8 cellular contexts compared by ENCODE assay signal in the genomic region with DNA sequence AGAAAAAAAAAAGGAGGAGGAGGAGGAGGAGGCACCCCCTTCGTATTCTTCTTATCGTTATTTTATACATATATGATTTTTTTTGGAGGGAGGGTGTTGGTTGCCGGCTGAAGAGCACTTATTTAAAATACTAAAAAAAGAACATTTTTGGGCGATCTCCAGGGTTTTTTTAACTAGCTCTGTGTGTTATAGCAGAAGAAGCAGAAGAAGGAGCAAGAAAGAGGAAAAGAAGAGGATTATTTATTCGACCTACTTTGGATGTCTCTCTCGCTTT. TPM values are rescaled to one million over a fixed set of nuclear protein-coding genes. Genes with fewer than 3 reads are reported as not detected.
A peak's percentile ranks its signal among the peaks of the same experiment; 100 is the strongest.
DNase-seq lines count a peak whose midpoint lies in the region; ATAC-seq and TF ChIP-seq lines count a peak whose summit lies in the region.

No MANE protein-coding gene starts in this region.

- no peak overlapping the region for H2BK5ac ChIP-seq in trophoblast cell (ENCODE audit: low read depth, low read length, poor library complexity)

- H3K9me2 ChIP-seq in PC-3 (replicated peaks; ENCODE audit: low read length): no peaks in the 10 kb centered on the region

- no peak overlapping the region for H3K18ac ChIP-seq in trophoblast cell (ENCODE audit: low read length)

- no peak overlapping the region for H4K8ac ChIP-seq in trophoblast cell (ENCODE audit: low read depth, low read length)

- H3K4me2 ChIP-seq in PC-3 (ENCODE audit: low read length): peak overlapping the region; percentile 91
- no peak overlapping the region for H3K4me2 ChIP-seq in trophoblast cell (ENCODE audit: low read length)

- H3K36me3 ChIP-seq in PC-3 (ENCODE audit: low read depth, low read length): peaks cover 10% of the 10 kb centered on the region
- no peaks in the 10 kb centered on the region for H3K36me3 ChIP-seq in esophagus squamous epithelium
- H3K36me3 ChIP-seq in trophoblast cell (ENCODE audit: control insufficient read depth in 1 of 2, insufficient read depth in 2 of 2, low read length in 2 of 2): no peaks in the 10 kb centered on the region

- peak overlapping the region; percentile 67; the same call in 1 of the 2 replicates for H2AFZ ChIP-seq in PC-3 (ENCODE audit: low read length)
- H2AFZ ChIP-seq in trophoblast cell (ENCODE audit: insufficient read depth, low read length, poor library complexity): no peak overlapping the region

- H4K12ac ChIP-seq in trophoblast cell (ENCODE audit: low read depth, low read length): no peak overlapping the region

- TF ChIP-seq POLR2A in esophagus squamous epithelium (IDR thresholded peaks at IDR 0.05): no peak

- no peak overlapping the region for H2BK12ac ChIP-seq in trophoblast cell (ENCODE audit: low read length)

- ATAC-seq in PC-3: no peak
- ATAC-seq in foreskin keratinocyte: no peak

- DNase-seq in DMS 273 (lab: John Stamatoyannopoulos, UW; ENCODE audit: unreplicated experiment): peak; percentile 44
- DNase-seq in DMS 273 treated with DMSO at 0.1 percent for 48 hours (lab: John Stamatoyannopoulos, UW): no peak
- DNase-seq in PC-3: peak; percentile 23
- no peak for DNase-seq in esophagus squamous epithelium (lab: John Stamatoyannopoulos, UW)
- DNase-seq in skeletal muscle cell (ENCODE audit: low read depth): no peak
- DNase-seq in NCI-H82 (lab: John Stamatoyannopoulos, UW): no peak
- no peak for DNase-seq in trophoblast cell
- no peak for DNase-seq in foreskin keratinocyte

- H3K4me3 ChIP-seq in PC-3 (ENCODE audit: low read length) (peak overlapping the region; percentile 86), esophagus squamous epithelium (peak overlapping the region; percentile 51 to 76 (median 57)), skeletal muscle cell (ENCODE audit: low read depth, low read length) (peak overlapping the region; percentile 71), trophoblast cell (ENCODE audit: low read depth, low read length) (no peak overlapping the region)

- CTCF ChIA-PET in PC-3 (lab: Charles Lee): interaction anchor here (0.7 to 1.9 kb wide), 5 partner anchors 24 to 719 kb away, joined by 3 to 15 read pairs (median 6); no protein-coding TSS in a partner anchor

- no peak overlapping the region for H3K14ac ChIP-seq in trophoblast cell (ENCODE audit: low read length)

- no peaks in the 10 kb centered on the region for H3F3A ChIP-seq in PC-3 (ENCODE audit: low read length, unreplicated experiment)

- BruUV-seq in PC-3 (replicated peaks; lab: Mats Ljungman, UMichigan): TSS peak; percentile 81

- H4K91ac ChIP-seq in trophoblast cell (ENCODE audit: low read depth, low read length): no peak overlapping the region

- H3K4me1 ChIP-seq in PC-3 (ENCODE audit: insufficient read depth, low read length) (peaks cover 16% of the 10 kb centered on the region), esophagus squamous epithelium (peaks cover 14 to 61% (median 18%) of the 10 kb centered on the region in 3 donors), trophoblast cell (ENCODE audit: control insufficient read depth in 1 of 2, insufficient read depth in 2 of 2, low read length in 2 of 2) (peaks cover 12 to 17% of the 10 kb centered on the region in 2 experiments), foreskin keratinocyte (no peaks in the 10 kb centered on the region)

- H3K27me3 ChIP-seq in PC-3 (ENCODE audit: low read length) (no peaks in the 10 kb centered on the region), esophagus squamous epithelium (peaks cover 8 to 98% (median 18%) of the 10 kb centered on the region in 4 donors), trophoblast cell (ENCODE audit: insufficient read depth, low read length) (peaks cover 74% of the 10 kb centered on the region), foreskin keratinocyte (peaks cover 86% of the 10 kb centered on the region)

- H3K27ac ChIP-seq in PC-3 (ENCODE audit: low read length): peak overlapping the region; percentile 70
- peak overlapping the region; percentile 66 to 91 (median 80) for H3K27ac ChIP-seq in esophagus squamous epithelium
- no peak overlapping the region for H3K27ac ChIP-seq in trophoblast cell (ENCODE audit: low read depth, low read length)
- H3K27ac ChIP-seq in foreskin keratinocyte: no peak overlapping the region

- H4K20me1 ChIP-seq in PC-3 (ENCODE audit: low read length): peaks cover 17% of the 10 kb centered on the region

- H2BK120ac ChIP-seq in trophoblast cell (ENCODE audit: insufficient read depth, low read length, poor library complexity): no peak overlapping the region

- intact Hi-C loops in PC-3 (cut with micrococcal nuclease) (loop anchor here (1.0 to 10.0 kb wide), 13 partner anchors 23 to 1031 kb away; no protein-coding TSS in a partner anchor), esophagus squamous epithelium (cut with DNase I) (loop anchor here (10.0 kb wide), 1 partner anchor 221 kb away; no protein-coding TSS in a partner anchor)

- POLR2A ChIA-PET in PC-3 (lab: Charles Lee; ENCODE audit: unreplicated experiment): interaction anchor here (0.7 to 1.0 kb wide), 2 partner anchors 206 to 895 kb away, joined by 3 to 10 read pairs; no protein-coding TSS in a partner anchor

- H3K79me2 ChIP-seq in PC-3 (ENCODE audit: low read length): peaks cover 72% of the 10 kb centered on the region
- no peaks in the 10 kb centered on the region for H3K79me2 ChIP-seq in trophoblast cell (ENCODE audit: control insufficient read depth, insufficient read depth, low read length, poor library complexity)

- H3K9ac ChIP-seq in PC-3 (ENCODE audit: low read length) (peak overlapping the region; percentile 75), trophoblast cell (ENCODE audit: low read length) (no peak overlapping the region)

- H3K23ac ChIP-seq in trophoblast cell (ENCODE audit: low read length): no peak overlapping the region

- H3K4ac ChIP-seq in trophoblast cell (ENCODE audit: low read depth, low read length): no peak overlapping the region

- no peak overlapping the region for H2AK5ac ChIP-seq in trophoblast cell (ENCODE audit: low read length)

- 1 to 3% methylated on average over 6 of the region's 6 CpGs for WGBS in esophagus squamous epithelium, 2 donors
- no CpG with 5 or more reads among the region's 6 CpGs for WGBS in trophoblast cell (ENCODE audit: extremely low coverage, insufficient coverage, insufficient read length)

- no peaks in the 10 kb centered on the region for H3K9me3 ChIP-seq in PC-3 (ENCODE audit: low read length)
- no peaks in the 10 kb centered on the region for H3K9me3 ChIP-seq in esophagus squamous epithelium
- peaks cover 8% of the 10 kb centered on the region for H3K9me3 ChIP-seq in trophoblast cell (ENCODE audit: insufficient read depth, low read depth, low read length)

- no peak for TF ChIP-seq CTCF in PC-3 (conservative IDR thresholded peaks at IDR 0.05; ENCODE audit: low read depth, low read length)
- no peak for TF ChIP-seq CTCF in esophagus squamous epithelium (IDR thresholded peaks at IDR 0.05)
- no peak for TF ChIP-seq CTCF in foreskin keratinocyte (conservative IDR thresholded peaks at IDR 0.05)

- no peaks in the 10 kb centered on the region for H3K79me1 ChIP-seq in trophoblast cell (ENCODE audit: low read length)

RNA-seq across cellular contexts. Expression of a gene that starts 0.4 kb away (rescaled TPM):
- total RNA-seq in PC-3 (2014; rRNA removed): 88.4 and 118 TPM in 2 replicates
- 10 to 100 TPM in 1 of 4 donors, 1 to 10 TPM in 3; 1.9 to 26.3 (median 3.7) TPM for total RNA-seq in esophagus squamous epithelium
- polyA plus RNA-seq in trophoblast cell (2013): 0.04 and 0.14 TPM in 2 replicates
- total RNA-seq in foreskin keratinocyte: not detected in 2 replicates
- polyA plus RNA-seq in foreskin keratinocyte: not detected in 2 replicates

RNA-seq across cellular contexts. Expression of a gene that starts 2.4 kb away (rescaled TPM):
- total RNA-seq in PC-3 (2014; rRNA removed): 24.1 and 28.8 TPM in 2 replicates
- total RNA-seq in esophagus squamous epithelium: 10 to 100 TPM in 1 of 4 donors, 1 to 10 TPM in 2, under 1 TPM in 1; 0.49 to 11.3 (median 1.5) TPM
- polyA plus RNA-seq in trophoblast cell (2013): 0.01 and 0.12 TPM in 2 replicates
- not detected in 2 replicates for total RNA-seq in foreskin keratinocyte
- not detected in 2 replicates for polyA plus RNA-seq in foreskin keratinocyte

Comparison
In these comparisons a context has a peak if more than half of its experiments do, and no peak if none do; other contexts are left out.
1. DNase-seq: peak in DMS 273 (single experiment) and PC-3 (single experiment); none in DMS 273 treated with DMSO at 0.1 percent for 48 hours (single experiment), esophagus squamous epithelium (single experiment), skeletal muscle cell (single experiment), NCI-H82 (single experiment), trophoblast cell (0 of 2) and foreskin keratinocyte (0 of 2).
2. H3K27ac ChIP-seq: peak in PC-3 (single experiment) and esophagus squamous epithelium (4 of 4); none in trophoblast cell (single experiment) and foreskin keratinocyte (single experiment).